In genomic region chr11:111635706-111636045, GRCh38 we compare ENCODE assay signal across 9 cellular contexts. TPM values are rescaled to one million over a fixed set of nuclear protein-coding genes. Genes with fewer than 3 reads are reported as not detected.
DNase-seq lines count a peak whose midpoint lies in the region; ATAC-seq, FAIRE-seq and TF ChIP-seq lines count a peak whose summit lies in the region.
"Had no signal": no experiment of that assay in that cellular context is flagged by ENCODE, and none has a peak within 500 bp of the region (broad histone marks: within the 10 kb centered on the region; RNA-seq: fewer than 3 reads in every experiment).

No MANE protein-coding gene starts in this region.

- H3K79me2 ChIP-seq in HepG2 (ENCODE audit: insufficient read depth, low read length): no peaks in the 10 kb centered on the region

- H3K27ac ChIP-seq in HepG2 (ENCODE audit: extremely low read length, insufficient read depth, low read length) (no peak overlapping the region), transverse colon (peak overlapping the region; percentile 25 to 60 (median 55))
- H3K27ac ChIP-seq: RWPE1 had no signal

- CTCF ChIA-PET in HepG2 (lab: Yijun Ruan, JAX; ENCODE audit: low intra/inter-chr PET ratio, low total read pairs): no interaction called here

- ATAC-seq in HepG2 (no peak), HG02798 (IDR thresholded peaks at IDR 0.05; ENCODE audit: poor library complexity, unreplicated experiment) (no peak), esophagus mucosa (no peak)

- no peak overlapping the region for H3K4me3 ChIP-seq in cardiac fibroblast (replicated peaks in 1 of 2; ENCODE audit: low read depth in 2 of 2, low read length in 2 of 2)
- H3K4me3 ChIP-seq in HepG2 (replicated peaks in 1 of 3; ENCODE audit: insufficient read depth in 1 of 3, low read depth in 2 of 3, low read length in 3 of 3): no peak overlapping the region
- no peak overlapping the region for H3K4me3 ChIP-seq in transverse colon

- TF ChIP-seq EP300 in HepG2 (IDR thresholded peaks at IDR 0.05; ENCODE audit: low read depth in 2 of 2, low read length in 2 of 2) (no peak), HepG2 (CRISPR knock-in tag; IDR thresholded peaks at IDR 0.05; ENCODE audit: borderline replicate concordance) (no peak), transverse colon (IDR thresholded peaks at IDR 0.05; ENCODE audit: low read depth) (no peak)

- no peak overlapping the region for H3K4me2 ChIP-seq in HepG2 (ENCODE audit: low read depth, low read length)

- no peak for TF ChIP-seq POLR2A in HepG2 (IDR thresholded peaks at IDR 0.05; ENCODE audit: insufficient read depth in 1 of 2, low read depth in 2 of 2, low read length in 2 of 2)
- TF ChIP-seq POLR2A in transverse colon (IDR thresholded peaks at IDR 0.05): no peak

- POLR2A ChIA-PET in HepG2 (lab: Yijun Ruan, JAX): no interaction called here

- in situ Hi-C loops in HepG2 (cut with HindIII; ENCODE audit: extremely low pct_ligation_motif_present, low pct_unique_long_range_greater_than_20kb) (no loop called here), transverse colon (cut with MboI; ENCODE audit: low pct_ligation_motif_present in 1 of 4, low pct_unique_long_range_greater_than_20kb in 1 of 4, low sequenced_read_pairs in 3 of 4) (no loop called here)

- DNase-seq in NCI-H1694 treated with DMSO at 0.1 percent for 48 hours (lab: John Stamatoyannopoulos, UW): peak; percentile 44
- DNase-seq in cardiac fibroblast (ENCODE audit: low read depth in 2 of 2): peak; percentile 63 to 81
- DNase-seq in HepG2 (ENCODE audit: low spot score): no peak
- peak; percentile 24 for DNase-seq in transverse colon
- no peak for DNase-seq in NCI-H146 treated with DMSO at 0.1 percent for 48 hours (lab: John Stamatoyannopoulos, UW; ENCODE audit: unreplicated experiment)
- DNase-seq: foreskin melanocyte had no signal

- H3K9me3 ChIP-seq in HepG2 (ENCODE audit: low read length) (no peaks in the 10 kb centered on the region), transverse colon (no peaks in the 10 kb centered on the region)

- no peak for FAIRE-seq in HepG2 (lab: Jason Lieb, UNC)

- H2AFZ ChIP-seq in HepG2 (ENCODE audit: low read length): no peak overlapping the region

- intact Hi-C loops in HepG2 (cut with micrococcal nuclease; ENCODE audit: unreplicated experiment): no loop called here
- intact Hi-C loops in transverse colon (cut with DNase I; ENCODE audit: low total_unique reads): no loop called here

- H3K36me3 ChIP-seq in HepG2 (replicated peaks in 1 of 2; ENCODE audit: control insufficient read depth in 1 of 2, insufficient read depth in 2 of 2, low read length in 2 of 2) (0 out of 5 replicates have a peak, but pooled peaks cover 0 to 3% of the 10 kb centered on the region in 2 experiments), transverse colon (no peaks in the 10 kb centered on the region)

- BruUV-seq in HepG2 (replicated peaks; lab: Mats Ljungman, UMichigan): no TSS peak

- no peak for TF ChIP-seq CTCF in cardiac fibroblast (IDR thresholded peaks at IDR 0.05; ENCODE audit: low read depth, low read length)
- TF ChIP-seq CTCF in HepG2 (CRISPR knock-in tag; IDR thresholded peaks at IDR 0.05): no peak
- no peak for TF ChIP-seq CTCF in transverse colon (IDR thresholded peaks at IDR 0.05)

- no peak for TF ChIP-seq RAD21 in HepG2 (CRISPR knock-in tag; IDR thresholded peaks at IDR 0.05)

- H4K20me1 ChIP-seq in HepG2 (ENCODE audit: insufficient read depth, low read length): no peaks in the 10 kb centered on the region

- H3K9ac ChIP-seq in HepG2 (ENCODE audit: insufficient read depth, low read depth, low read length): no peak overlapping the region

- no peaks in the 10 kb centered on the region for H3K27me3 ChIP-seq in HepG2 (ENCODE audit: control insufficient read depth in 1 of 2, insufficient read depth in 2 of 2, low read length in 2 of 2)
- H3K27me3 ChIP-seq in transverse colon: no peaks in the 10 kb centered on the region

- H3K4me1 ChIP-seq in HepG2 (ENCODE audit: insufficient read depth, low read length): peaks cover 52% of the 10 kb centered on the region
- H3K4me1 ChIP-seq in transverse colon: peaks cover 13 to 63% (median 33%) of the 10 kb centered on the region in 4 donors

- WGBS in HepG2 (ENCODE audit: low lambda C conversion rate): 61% methylated on average over 1 of the region's 1 CpG
- WGBS in transverse colon (ENCODE audit: low coverage in 1 of 2), 2 donors: 29 to 36% methylated on average over 1 of the region's 1 CpG

TF ChIP-seq in HepG2, 621 proteins besides CTCF, POLR2A, EP300 and RAD21:
- TF ChIP-seq ZNF34 (CRISPR knock-in tag; IDR thresholded peaks at IDR 0.05; ENCODE audit: borderline replicate concordance) (no peak), HNRNPK (IDR thresholded peaks at IDR 0.05; ENCODE audit: low read depth, low read length, poor library complexity, severe bottlenecking) (peak; percentile 0)
TF ChIP-seq in HepG2: peak in this region for 1.

RNA-seq across cellular contexts. Expression of gene SIK2, which starts 33.4 kb away (rescaled TPM):
- total RNA-seq in HepG2 (2016; rRNA removed; fragmentation: Illumina TruSeq; extraction: Trizol): 8.1 and 11.0 TPM in 2 replicates
- total RNA-seq in HepG2 (2016; cell fraction: cytosol; rRNA removed; fragmentation: Illumina TruSeq; extraction: Trizol; ENCODE audit: low read depth): 1.0 and 1.2 TPM in 2 replicates
- total RNA-seq in HepG2 (2016; cell fraction: insoluble cytoplasmic fraction; rRNA removed; fragmentation: Illumina TruSeq; extraction: Trizol): 8.6 and 10.1 TPM in 2 replicates
- total RNA-seq in HepG2 (2016; cell fraction: membrane; rRNA removed; fragmentation: Illumina TruSeq; extraction: Trizol): 4.9 TPM in 2 replicates
- 7.5 and 8.5 TPM in 2 replicates for total RNA-seq in HepG2 (2016; cell fraction: nucleus; rRNA removed; fragmentation: Illumina TruSeq; extraction: Trizol)
- polyA plus RNA-seq in HepG2 (2011; rRNA removed): 11.5 and 15.4 TPM in 2 replicates
- 7.5 and 8.1 TPM in 2 replicates for polyA plus RNA-seq in HepG2 (2011; cell fraction: cytosol; rRNA removed)
- 6.6 and 9.5 TPM in 2 replicates for polyA plus RNA-seq in HepG2 (2011; cell fraction: nucleus; rRNA removed)
- polyA plus RNA-seq in HepG2 (2012): 7.1 and 8.4 TPM in 2 replicates
- polyA plus RNA-seq in HepG2 (2016; cell fraction: cytosol; fragmentation: Illumina TruSeq; extraction: Trizol; ENCODE audit: low read depth): 0.48 and 0.64 TPM in 2 replicates
- polyA plus RNA-seq in HepG2 (2016; cell fraction: insoluble cytoplasmic fraction; fragmentation: Illumina TruSeq; extraction: Trizol; ENCODE audit: low read depth): 7.0 and 8.4 TPM in 2 replicates
- polyA plus RNA-seq in HepG2 (2016; cell fraction: membrane; fragmentation: Illumina TruSeq; extraction: Trizol; ENCODE audit: low read depth): 1.7 and 2.0 TPM in 2 replicates
- polyA plus RNA-seq in HepG2 (2016; cell fraction: nucleus; fragmentation: Illumina TruSeq; extraction: Trizol; ENCODE audit: insufficient read depth, low read depth): 7.7 and 13.1 TPM in 2 replicates
- polyA minus RNA-seq in HepG2 (2011; rRNA and poly(A)+ RNA removed; ENCODE audit: low replicate concordance): 21.7 and 23.9 TPM in 2 replicates
- 8.0 and 8.5 TPM in 2 replicates for polyA minus RNA-seq in HepG2 (2011; cell fraction: cytosol; rRNA and poly(A)+ RNA removed)
- 10.3 and 10.8 TPM in 2 replicates for polyA minus RNA-seq in HepG2 (2011; cell fraction: nucleus; rRNA and poly(A)+ RNA removed)
- 10 to 100 TPM in 3 of 4 donors, 1 to 10 TPM in 1; 6.6 to 19.1 (median 16.2) TPM for total RNA-seq in transverse colon
- total RNA-seq in esophagus mucosa: 6.8 TPM

Comparison
In these comparisons a context has a peak if more than half of its experiments do, and no peak if none do; other contexts are left out.
1. DNase-seq: peak in NCI-H1694 treated with DMSO at 0.1 percent for 48 hours (single experiment), cardiac fibroblast (2 of 2) and transverse colon (single experiment); none in HepG2 (single experiment) and NCI-H146 treated with DMSO at 0.1 percent for 48 hours (single experiment).